Comparison of ENCODE assay signal across 26 cellular contexts in the genomic region with DNA sequence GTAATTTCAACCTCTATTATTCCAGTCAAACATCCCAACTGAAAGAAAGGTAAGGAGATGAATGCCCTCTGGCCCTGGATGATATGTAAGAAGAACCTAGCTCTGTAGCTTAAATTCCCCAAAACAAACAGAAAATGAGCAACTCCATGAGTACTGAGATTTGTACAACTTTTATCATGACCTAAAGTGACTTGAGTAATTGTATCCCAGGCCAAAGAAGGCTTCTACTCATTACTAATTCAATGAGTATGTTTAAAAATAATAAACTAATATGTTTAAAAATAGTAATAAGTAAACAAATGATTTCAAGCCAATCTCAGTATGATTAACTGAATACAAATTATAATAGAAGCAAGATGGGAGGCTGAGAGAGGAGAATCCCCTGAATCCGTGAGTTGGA.
"Had no signal": no experiment of that assay in that cellular context is flagged by ENCODE, and none has a peak within 500 bp of the region (broad histone marks: within the 10 kb centered on the region; RNA-seq: fewer than 3 reads in every experiment).

No MANE protein-coding gene starts in this region.

- H3K27me3 ChIP-seq: colonic mucosa, gastrocnemius medialis, ovary, sigmoid colon, stomach, testis, tibial nerve, upper lobe of right lung, uterus had no signal

- H3K27ac ChIP-seq: colonic mucosa, epithelial cell of prostate, gastrocnemius medialis, ovary, psoas muscle, sigmoid colon, stomach, testis, tibial nerve, upper lobe of right lung, uterus had no signal

- FAIRE-seq: kidney had no signal

- ATAC-seq: esophagus mucosa; gastrocnemius medialis; left lobe of liver; natural killer cell; psoas muscle; right cardiac atrium; stimulated activated effector memory CD8-positive, alpha-beta T cell treated with anti-CD3 and anti-CD28 coated beads, Interleukin-12 subunit alpha, Interleukin-12 subunit beta, amount 100 ng/mL, for 72 hours; upper lobe of right lung had no signal

- H3K4me1 ChIP-seq: colonic mucosa, testis, upper lobe of right lung, uterus had no signal

- H3K9me3 ChIP-seq: colonic mucosa, gastrocnemius medialis, ovary, psoas muscle, sigmoid colon, stomach, testis, tibial nerve, upper lobe of right lung, uterus had no signal

- DNase-seq: colonic mucosa; effector CD8-positive, alpha-beta T cell; endodermal cell; gastrocnemius medialis; head of caudate nucleus; kidney; natural killer cell; occipital lobe; ovary; posterior cingulate gyrus; psoas muscle; right cardiac atrium; sigmoid colon; stimulated activated CD4-positive, alpha-beta T cell treated with anti-CD3 and anti-CD28 coated beads, Interleukin-2, amount 100 ng/mL, for 24 hours; stimulated activated CD4-positive, alpha-beta T cell treated with anti-CD3 and anti-CD28 coated beads, Interleukin-4, amount 100 ng/mL, for 24 hours; stimulated activated naive CD4-positive, alpha-beta T cell treated with Interleukin-2 at 50 U/mL for 16 hours; stomach; testis; upper lobe of right lung; uterus had no signal

- H3K4me3 ChIP-seq: colonic mucosa, gastrocnemius medialis, lung, ovary, psoas muscle, sigmoid colon, stomach, testis, tibial nerve, upper lobe of right lung, uterus had no signal

- H3K36me3 ChIP-seq: colonic mucosa, gastrocnemius medialis, ovary, sigmoid colon, stomach, tibial nerve, upper lobe of right lung, uterus had no signal
